Comparison of ENCODE assay signal across 13 cellular contexts in genomic region chr2:38439226-38439612, GRCh38.
DNase-seq lines count a peak whose midpoint lies in the region; ATAC-seq and TF ChIP-seq lines count a peak whose summit lies in the region.
"Had no signal": no experiment of that assay in that cellular context is flagged by ENCODE, and none has a peak within 500 bp of the region (broad histone marks: within the 10 kb centered on the region; RNA-seq: fewer than 3 reads in every experiment).

No MANE protein-coding gene starts in this region.

- H3K27ac ChIP-seq in gastroesophageal sphincter = no peak overlapping the region
- H3K27ac ChIP-seq: vagina, VCaP had no signal

- no peak for TF ChIP-seq EP300 in gastroesophageal sphincter (IDR thresholded peaks at IDR 0.05)

- peak; percentile 67 for DNase-seq in HT1080 (ENCODE audit: low read depth)
- DNase-seq in kidney tubule cell (ENCODE audit: low spot score) = peak; percentile 86
- no peak for DNase-seq in activated gamma-delta T cell (lab: John Stamatoyannopoulos, UW)
- no peak for DNase-seq in AML-193 (lab: John Stamatoyannopoulos, UW)
- DNase-seq: activated T-cell treated with anti-CD3 and anti-CD28 coated beads, Interleukin-2, amount 50 U/mL, for 24 hours; immature natural killer cell; small intestine had no signal

- peaks cover 10 to 58% (median 12%) of the 10 kb centered on the region in 3 donors for H3K4me1 ChIP-seq in gastroesophageal sphincter

- no peaks in the 10 kb centered on the region for H3K27me3 ChIP-seq in gastroesophageal sphincter
- H3K27me3 ChIP-seq: vagina had no signal

- H3K36me3 ChIP-seq in gastroesophageal sphincter = no peaks in the 10 kb centered on the region
- H3K36me3 ChIP-seq: vagina had no signal

- no peaks in the 10 kb centered on the region for H3K9me3 ChIP-seq in gastroesophageal sphincter
- H3K9me3 ChIP-seq: vagina had no signal

- ATAC-seq in GM18505 (IDR thresholded peaks at IDR 0.05; ENCODE audit: unreplicated experiment) (peak; percentile 32), GM21529 (IDR thresholded peaks at IDR 0.05; ENCODE audit: unreplicated experiment) (peak; percentile 21), HG03108 (IDR thresholded peaks at IDR 0.05; ENCODE audit: unreplicated experiment) (no peak), gastroesophageal sphincter (no peak)

- no peak for TF ChIP-seq CTCF in gastroesophageal sphincter (IDR thresholded peaks at IDR 0.05)

- no peak for TF ChIP-seq POLR2A in GM18505 (IDR thresholded peaks at IDR 0.05; ENCODE audit: borderline replicate concordance, extremely low read depth, insufficient read depth, insufficient read length)
- no peak for TF ChIP-seq POLR2A in gastroesophageal sphincter (IDR thresholded peaks at IDR 0.05)

- H3K4me3 ChIP-seq in gastroesophageal sphincter = no peak overlapping the region
- H3K4me3 ChIP-seq: vagina had no signal

Comparison
In these comparisons a context has a peak if more than half of its experiments do, and no peak if none do; other contexts are left out.
1. ATAC-seq: peak in GM18505 (single experiment) and GM21529 (single experiment); none in HG03108 (single experiment) and gastroesophageal sphincter (single experiment).
2. DNase-seq: peak in HT1080 (single experiment) and kidney tubule cell (single experiment); none in activated gamma-delta T cell (single experiment) and AML-193 (0 of 2).